13 cellular contexts compared by ENCODE assay signal in genomic region chr22:22787151-22787550, GRCh38.
DNase-seq lines count a peak whose midpoint lies in the region; ATAC-seq and TF ChIP-seq lines count a peak whose summit lies in the region.
"Had no signal": no experiment of that assay in that cellular context is flagged by ENCODE, and none has a peak within 500 bp of the region (broad histone marks: within the 10 kb centered on the region; RNA-seq: fewer than 3 reads in every experiment).

No MANE protein-coding gene starts in this region.

- intact Hi-C loops in CD8-positive, alpha-beta T cell (cut with DNase I, micrococcal nuclease) = loop anchor here (5.0 kb wide), 2 partner anchors 35 to 95 kb away; no protein-coding TSS in a partner anchor

- H3K27ac Mint-ChIP-seq in CD8-positive, alpha-beta T cell = peak overlapping the region; percentile 52
- H3K27ac Mint-ChIP-seq in T-cell = peak overlapping the region; percentile 8 to 68
- H3K27ac Mint-ChIP-seq in stimulated activated naive CD8-positive, alpha-beta T cell treated with anti-CD3 and anti-CD28 coated beads, Interleukin-15, amount 100 ng/mL, for 72 hours = no peak overlapping the region

- H3K27me3 ChIP-seq in CD8-positive, alpha-beta T cell (ENCODE audit: insufficient read depth, low read length) = no peaks in the 10 kb centered on the region

- no peak overlapping the region for H3K27ac ChIP-seq in CD8-positive, alpha-beta T cell (ENCODE audit: low read depth, low read length)

- peak; percentile 2 for DNase-seq in NCI-H510A treated with DMSO at 0.1 percent for 48 hours (lab: John Stamatoyannopoulos, UW)
- DNase-seq in NCI-H510A (lab: John Stamatoyannopoulos, UW) = no peak
- no peak for DNase-seq in CD8-positive, alpha-beta T cell
- no peak for DNase-seq in T-cell
- peak; percentile 21 for DNase-seq in islet precursor cell
- no peak for DNase-seq in stimulated activated naive CD8-positive, alpha-beta T cell treated with anti-CD3 and anti-CD28 coated beads, Interleukin-15, amount 100 ng/mL, for 72 hours
- no peak for DNase-seq in NCI-H2107 treated with DMSO at 0.1 percent for 48 hours (lab: John Stamatoyannopoulos, UW; ENCODE audit: unreplicated experiment)
- DNase-seq: C1 segment of cervical spinal cord, NCI-H1105, NCI-H446 treated with DMSO at 0.1 percent for 48 hours had no signal

- no peaks in the 10 kb centered on the region for H3K36me3 Mint-ChIP-seq in CD8-positive, alpha-beta T cell
- no peaks in the 10 kb centered on the region for H3K36me3 Mint-ChIP-seq in T-cell

- no peaks in the 10 kb centered on the region for H3K9me3 ChIP-seq in CD8-positive, alpha-beta T cell (ENCODE audit: low read length)

- ATAC-seq in CD8-positive, alpha-beta T cell = no peak
- ATAC-seq in T-cell (replicated peaks in 1 of 4) = no peak
- no peak for ATAC-seq in HG03520 (IDR thresholded peaks at IDR 0.05; ENCODE audit: unreplicated experiment)
- no peak for ATAC-seq in stimulated activated naive CD8-positive, alpha-beta T cell treated with anti-CD3 and anti-CD28 coated beads, Interleukin-15, amount 100 ng/mL, for 72 hours
- ATAC-seq: Panc1, Right ventricle myocardium inferior had no signal

- TF ChIP-seq CTCF in CD8-positive, alpha-beta T cell (IDR thresholded peaks at IDR 0.05) = no peak

- H3K4me3 ChIP-seq in CD8-positive, alpha-beta T cell (ENCODE audit: low read depth, low read length) = no peak overlapping the region

- peaks cover 38% of the 10 kb centered on the region for H3K4me1 ChIP-seq in CD8-positive, alpha-beta T cell (ENCODE audit: insufficient read depth, low read length)

- POLR2A ChIA-PET in CD8-positive, alpha-beta T cell (lab: Charles Lee) = interaction anchor here (0.8 to 3.0 kb wide), 7 partner anchors 11 to 79 kb away, joined by 3 to 26 read pairs (median 3); no protein-coding TSS in a partner anchor
- POLR2A ChIA-PET in T-cell (lab: Charles Lee) = no interaction called here

- H3K4me3 Mint-ChIP-seq in CD8-positive, alpha-beta T cell = no peak overlapping the region
- H3K4me3 Mint-ChIP-seq in T-cell = peak overlapping the region in 1 of 3 donors; percentile 34
- H3K4me3 Mint-ChIP-seq in stimulated activated naive CD8-positive, alpha-beta T cell treated with anti-CD3 and anti-CD28 coated beads, Interleukin-15, amount 100 ng/mL, for 72 hours = no peak overlapping the region

- no peaks in the 10 kb centered on the region for H3K27me3 Mint-ChIP-seq in CD8-positive, alpha-beta T cell (ENCODE audit: low read depth)
- peaks cover 0 to 5% of the 10 kb centered on the region in 2 donors for H3K27me3 Mint-ChIP-seq in T-cell
- H3K27me3 Mint-ChIP-seq in stimulated activated naive CD8-positive, alpha-beta T cell treated with anti-CD3 and anti-CD28 coated beads, Interleukin-15, amount 100 ng/mL, for 72 hours = no peaks in the 10 kb centered on the region

- CTCF ChIA-PET in CD8-positive, alpha-beta T cell (lab: Charles Lee) = interaction anchor here (0.6 to 11.3 kb wide), 26 partner anchors 7 to 350 kb away, joined by 3 to 173 read pairs (median 10); no protein-coding TSS in a partner anchor
- CTCF ChIA-PET in T-cell (lab: Charles Lee) = interaction anchor here in 1 of 2 donors (1.2 to 3.0 kb wide), 4 partner anchors 42 to 97 kb away, joined by 4 to 22 read pairs (median 8); no protein-coding TSS in a partner anchor

- H3K36me3 ChIP-seq in CD8-positive, alpha-beta T cell (ENCODE audit: insufficient read depth, low read length) = no peaks in the 10 kb centered on the region

- H3K9me3 Mint-ChIP-seq in CD8-positive, alpha-beta T cell = no peaks in the 10 kb centered on the region
- no peaks in the 10 kb centered on the region for H3K9me3 Mint-ChIP-seq in T-cell
- H3K9me3 Mint-ChIP-seq in stimulated activated naive CD8-positive, alpha-beta T cell treated with anti-CD3 and anti-CD28 coated beads, Interleukin-15, amount 100 ng/mL, for 72 hours = no peaks in the 10 kb centered on the region

- H3K4me1 Mint-ChIP-seq in CD8-positive, alpha-beta T cell (ENCODE audit: low read depth) = peaks cover 47% of the 10 kb centered on the region
- peaks cover 25 to 49% (median 43%) of the 10 kb centered on the region in 3 donors for H3K4me1 Mint-ChIP-seq in T-cell
- H3K4me1 Mint-ChIP-seq in stimulated activated naive CD8-positive, alpha-beta T cell treated with anti-CD3 and anti-CD28 coated beads, Interleukin-15, amount 100 ng/mL, for 72 hours = peaks cover 17% of the 10 kb centered on the region

Comparison
In these comparisons a context has a peak if more than half of its experiments do, and no peak if none do; other contexts are left out.
1. DNase-seq: peak in NCI-H510A treated with DMSO at 0.1 percent for 48 hours (single experiment) and islet precursor cell (single experiment); none in NCI-H510A (single experiment), CD8-positive, alpha-beta T cell (0 of 7), T-cell (0 of 34), stimulated activated naive CD8-positive, alpha-beta T cell treated with anti-CD3 and anti-CD28 coated beads, Interleukin-15, amount 100 ng/mL, for 72 hours (0 of 2) and NCI-H2107 treated with DMSO at 0.1 percent for 48 hours (single experiment).
2. H3K27ac Mint-ChIP-seq: peak in CD8-positive, alpha-beta T cell (single experiment) and T-cell (2 of 2); none in stimulated activated naive CD8-positive, alpha-beta T cell treated with anti-CD3 and anti-CD28 coated beads, Interleukin-15, amount 100 ng/mL, for 72 hours (0 of 2).